In the genomic region with DNA sequence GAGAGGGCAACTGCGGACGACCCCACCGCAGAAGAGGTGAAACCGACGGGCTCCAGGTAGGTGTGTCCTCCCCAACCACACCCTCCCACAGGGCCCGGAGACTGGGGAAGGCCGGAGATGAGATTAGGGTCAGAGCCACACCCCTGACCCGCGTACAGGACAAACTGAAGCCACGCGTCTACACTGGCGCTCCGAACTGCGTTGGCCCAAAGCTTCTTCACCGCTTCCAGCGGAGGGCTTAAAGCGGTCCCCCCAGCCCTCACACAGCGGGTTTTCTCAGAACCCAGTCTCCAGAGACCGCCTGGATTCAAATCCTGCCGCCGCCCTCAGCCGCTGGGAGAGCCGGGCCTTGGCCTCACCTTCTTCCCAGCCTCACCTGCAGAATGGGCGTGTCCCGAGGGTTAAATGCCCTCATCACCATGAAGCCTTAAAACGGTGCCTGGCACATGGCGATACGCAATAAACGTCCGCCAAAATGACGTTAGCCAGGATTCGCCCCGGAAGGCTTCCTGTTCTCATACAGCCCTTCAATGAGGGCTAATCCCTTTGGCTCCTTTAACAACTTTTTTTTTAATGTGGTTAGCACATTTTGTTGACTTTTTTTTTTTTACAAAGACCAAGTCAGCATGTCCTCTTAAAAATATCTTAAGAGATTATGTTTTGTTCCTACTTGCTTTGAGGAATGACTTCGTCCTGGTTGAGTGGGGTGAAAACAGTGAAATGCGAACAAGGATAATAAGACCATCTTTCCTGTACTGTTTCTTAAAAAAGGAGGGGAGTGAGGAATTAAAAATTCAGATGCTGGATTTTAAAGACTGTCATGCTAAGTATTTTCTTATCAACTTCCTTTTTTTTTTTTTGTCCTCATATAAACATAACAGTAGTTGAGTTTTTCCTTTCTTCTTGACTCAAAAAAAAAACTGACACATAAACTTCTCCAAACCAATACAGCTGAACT, we compare ENCODE assay signal across 1 cellular context.
A peak's percentile ranks its signal among the peaks of the same experiment; 100 is the strongest.
TF ChIP-seq lines count a peak whose summit lies in the region.

No MANE protein-coding gene starts in this region.

TF ChIP-seq in K562, 482 proteins besides CTCF, POLR2A, EP300 and RAD21 (continued from another document and continues in another):
- TF ChIP-seq KLF1 (tag; IDR thresholded peaks at IDR 0.05) = peak; percentile 92
- TF ChIP-seq CEBPG (CRISPR knock-in tag; IDR thresholded peaks at IDR 0.05) = no peak
- TF ChIP-seq CEBPG (tag; conservative IDR thresholded peaks at IDR 0.05 in 1 of 2, IDR thresholded peaks at IDR 0.05 in 1 of 2) = peak in 1 of 2 experiments; percentile 16; a peak in 1 of 4 replicates
- no peak for TF ChIP-seq BHLHE40 (IDR thresholded peaks at IDR 0.05; ENCODE audit: low read length)
- TF ChIP-seq DNMT1 (IDR thresholded peaks at IDR 0.05) = no peak
- TF ChIP-seq, protein P1, sequence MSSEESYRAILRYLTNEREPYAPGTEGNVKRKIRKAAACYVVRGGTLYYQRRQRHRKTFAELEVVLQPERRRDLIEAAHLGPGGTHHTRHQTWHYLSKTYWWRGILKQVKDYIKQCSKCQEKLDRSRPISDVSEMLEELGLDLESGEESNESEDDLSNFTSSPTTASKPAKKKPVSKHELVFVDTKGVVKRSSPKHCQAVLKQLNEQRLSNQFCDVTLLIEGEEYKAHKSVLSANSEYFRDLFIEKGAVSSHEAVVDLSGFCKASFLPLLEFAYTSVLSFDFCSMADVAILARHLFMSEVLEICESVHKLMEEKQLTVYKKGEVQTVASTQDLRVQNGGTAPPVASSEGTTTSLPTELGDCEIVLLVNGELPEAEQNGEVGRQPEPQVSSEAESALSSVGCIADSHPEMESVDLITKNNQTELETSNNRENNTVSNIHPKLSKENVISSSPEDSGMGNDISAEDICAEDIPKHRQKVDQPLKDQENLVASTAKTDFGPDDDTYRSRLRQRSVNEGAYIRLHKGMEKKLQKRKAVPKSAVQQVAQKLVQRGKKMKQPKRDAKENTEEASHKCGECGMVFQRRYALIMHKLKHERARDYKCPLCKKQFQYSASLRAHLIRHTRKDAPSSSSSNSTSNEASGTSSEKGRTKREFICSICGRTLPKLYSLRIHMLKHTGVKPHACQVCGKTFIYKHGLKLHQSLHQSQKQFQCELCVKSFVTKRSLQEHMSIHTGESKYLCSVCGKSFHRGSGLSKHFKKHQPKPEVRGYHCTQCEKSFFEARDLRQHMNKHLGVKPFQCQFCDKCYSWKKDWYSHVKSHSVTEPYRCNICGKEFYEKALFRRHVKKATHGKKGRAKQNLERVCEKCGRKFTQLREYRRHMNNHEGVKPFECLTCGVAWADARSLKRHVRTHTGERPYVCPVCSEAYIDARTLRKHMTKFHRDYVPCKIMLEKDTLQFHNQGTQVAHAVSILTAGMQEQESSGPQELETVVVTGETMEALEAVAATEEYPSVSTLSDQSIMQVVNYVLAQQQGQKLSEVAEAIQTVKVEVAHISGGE (CRISPR knock-in tag; IDR thresholded peaks at IDR 0.05) = peak in 1 of 3 experiments; percentile 90; a peak in 3 of 6 replicates
- TF ChIP-seq CHD4 (IDR thresholded peaks at IDR 0.05; ENCODE audit: insufficient read depth, insufficient replicate concordance, low read depth, low read length, poor library complexity, severe bottlenecking) = no peak
- TF ChIP-seq, protein P2, sequence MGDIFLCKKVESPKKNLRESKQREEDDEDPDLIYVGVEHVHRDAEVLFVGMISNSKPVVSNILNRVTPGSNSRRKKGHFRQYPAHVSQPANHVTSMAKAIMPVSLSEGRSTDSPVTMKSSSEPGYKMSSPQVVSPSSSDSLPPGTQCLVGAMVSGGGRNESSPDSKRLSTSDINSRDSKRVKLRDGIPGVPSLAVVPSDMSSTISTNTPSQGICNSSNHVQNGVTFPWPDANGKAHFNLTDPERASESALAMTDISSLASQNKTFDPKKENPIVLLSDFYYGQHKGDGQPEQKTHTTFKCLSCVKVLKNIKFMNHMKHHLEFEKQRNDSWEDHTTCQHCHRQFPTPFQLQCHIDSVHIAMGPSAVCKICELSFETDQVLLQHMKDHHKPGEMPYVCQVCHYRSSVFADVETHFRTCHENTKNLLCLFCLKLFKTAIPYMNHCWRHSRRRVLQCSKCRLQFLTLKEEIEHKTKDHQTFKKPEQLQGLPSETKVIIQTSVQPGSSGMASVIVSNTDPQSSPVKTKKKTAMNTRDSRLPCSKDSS (IDR thresholded peaks at IDR 0.05; ENCODE audit: low read depth, partially characterized antibody) = no peak
- no peak for TF ChIP-seq ARNT (IDR thresholded peaks at IDR 0.05)
- TF ChIP-seq ESRRB (CRISPR knock-in tag; IDR thresholded peaks at IDR 0.05; ENCODE audit: borderline replicate concordance) = no peak
- TF ChIP-seq ZNF589 (CRISPR knock-in tag; IDR thresholded peaks at IDR 0.05; ENCODE audit: low read depth) = peak; percentile 23; the same call in 1 of the 2 replicates
- TF ChIP-seq, protein P3, sequence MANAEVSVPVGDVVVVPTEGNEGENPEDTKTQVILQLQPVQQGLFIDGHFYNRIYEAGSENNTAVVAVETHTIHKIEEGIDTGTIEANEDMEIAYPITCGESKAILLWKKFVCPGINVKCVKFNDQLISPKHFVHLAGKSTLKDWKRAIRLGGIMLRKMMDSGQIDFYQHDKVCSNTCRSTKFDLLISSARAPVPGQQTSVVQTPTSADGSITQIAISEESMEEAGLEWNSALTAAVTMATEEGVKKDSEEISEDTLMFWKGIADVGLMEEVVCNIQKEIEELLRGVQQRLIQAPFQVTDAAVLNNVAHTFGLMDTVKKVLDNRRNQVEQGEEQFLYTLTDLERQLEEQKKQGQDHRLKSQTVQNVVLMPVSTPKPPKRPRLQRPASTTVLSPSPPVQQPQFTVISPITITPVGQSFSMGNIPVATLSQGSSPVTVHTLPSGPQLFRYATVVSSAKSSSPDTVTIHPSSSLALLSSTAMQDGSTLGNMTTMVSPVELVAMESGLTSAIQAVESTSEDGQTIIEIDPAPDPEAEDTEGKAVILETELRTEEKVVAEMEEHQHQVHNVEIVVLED (CRISPR knock-in tag; IDR thresholded peaks at IDR 0.05) = no peak
- TF ChIP-seq GABPA (tag; conservative IDR thresholded peaks at IDR 0.05; ENCODE audit: low read depth) = peak; percentile 31; the same call in 1 of the 2 replicates
- TF ChIP-seq PHB2 (IDR thresholded peaks at IDR 0.05; ENCODE audit: low read depth) = no peak
- no peak; the same call in 1 of the 2 replicates for TF ChIP-seq MEF2D (tag; conservative IDR thresholded peaks at IDR 0.05; ENCODE audit: low read depth)
- TF ChIP-seq NFE2 (IDR thresholded peaks at IDR 0.05; ENCODE audit: low read depth) = no peak
- TF ChIP-seq MYC (IDR thresholded peaks at IDR 0.05; ENCODE audit: low read depth, low read length) = peak; percentile 81
- TF ChIP-seq MYC (CRISPR knock-in tag; IDR thresholded peaks at IDR 0.05; ENCODE audit: borderline replicate concordance, low read depth) = 0 out of 2 replicates have a peak, but pooled peaks have one; percentile 72
- no peak for TF ChIP-seq DACH1 (IDR thresholded peaks at IDR 0.05; ENCODE audit: partially characterized antibody)
- TF ChIP-seq NFXL1 (CRISPR knock-in tag; IDR thresholded peaks at IDR 0.05) = no peak
- TF ChIP-seq CBX2 (IDR thresholded peaks at IDR 0.05; ENCODE audit: insufficient read depth, low read length, poor library complexity, severe bottlenecking) = no peak
- TF ChIP-seq ZNF644 (tag; IDR thresholded peaks at IDR 0.05; ENCODE audit: low read depth) = no peak
- TF ChIP-seq, protein P4, sequence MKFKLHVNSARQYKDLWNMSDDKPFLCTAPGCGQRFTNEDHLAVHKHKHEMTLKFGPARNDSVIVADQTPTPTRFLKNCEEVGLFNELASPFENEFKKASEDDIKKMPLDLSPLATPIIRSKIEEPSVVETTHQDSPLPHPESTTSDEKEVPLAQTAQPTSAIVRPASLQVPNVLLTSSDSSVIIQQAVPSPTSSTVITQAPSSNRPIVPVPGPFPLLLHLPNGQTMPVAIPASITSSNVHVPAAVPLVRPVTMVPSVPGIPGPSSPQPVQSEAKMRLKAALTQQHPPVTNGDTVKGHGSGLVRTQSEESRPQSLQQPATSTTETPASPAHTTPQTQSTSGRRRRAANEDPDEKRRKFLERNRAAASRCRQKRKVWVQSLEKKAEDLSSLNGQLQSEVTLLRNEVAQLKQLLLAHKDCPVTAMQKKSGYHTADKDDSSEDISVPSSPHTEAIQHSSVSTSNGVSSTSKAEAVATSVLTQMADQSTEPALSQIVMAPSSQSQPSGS (CRISPR knock-in tag; IDR thresholded peaks at IDR 0.05) = no peak
- no peak for TF ChIP-seq GTF2A2 (tag; IDR thresholded peaks at IDR 0.05)
- TF ChIP-seq BRCA1 (IDR thresholded peaks at IDR 0.05) = no peak
- no peak for TF ChIP-seq BRCA1 (CRISPR knock-in tag; IDR thresholded peaks at IDR 0.05)
- peak; percentile 13 for TF ChIP-seq ZFP36 (IDR thresholded peaks at IDR 0.05; ENCODE audit: low read depth, low read length, partially characterized antibody)
- no peak for TF ChIP-seq SMAD1 (IDR thresholded peaks at IDR 0.05; ENCODE audit: low read depth, low read length, partially characterized antibody)
- TF ChIP-seq ARHGAP35 (IDR thresholded peaks at IDR 0.05; ENCODE audit: partially characterized antibody) = no peak
- TF ChIP-seq CSDE1 (IDR thresholded peaks at IDR 0.05) = no peak
- TF ChIP-seq, protein P5, sequence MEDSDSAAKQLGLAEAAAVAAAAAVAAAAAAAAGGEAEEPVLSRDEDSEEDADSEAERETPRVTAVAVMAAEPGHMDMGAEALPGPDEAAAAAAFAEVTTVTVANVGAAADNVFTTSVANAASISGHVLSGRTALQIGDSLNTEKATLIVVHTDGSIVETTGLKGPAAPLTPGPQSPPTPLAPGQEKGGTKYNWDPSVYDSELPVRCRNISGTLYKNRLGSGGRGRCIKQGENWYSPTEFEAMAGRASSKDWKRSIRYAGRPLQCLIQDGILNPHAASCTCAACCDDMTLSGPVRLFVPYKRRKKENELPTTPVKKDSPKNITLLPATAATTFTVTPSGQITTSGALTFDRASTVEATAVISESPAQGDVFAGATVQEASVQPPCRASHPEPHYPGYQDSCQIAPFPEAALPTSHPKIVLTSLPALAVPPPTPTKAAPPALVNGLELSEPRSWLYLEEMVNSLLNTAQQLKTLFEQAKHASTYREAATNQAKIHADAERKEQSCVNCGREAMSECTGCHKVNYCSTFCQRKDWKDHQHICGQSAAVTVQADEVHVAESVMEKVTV (CRISPR knock-in tag; IDR thresholded peaks at IDR 0.05) = no peak
- peak; percentile 77 for TF ChIP-seq ZNF24 (IDR thresholded peaks at IDR 0.05)
- peak; percentile 95 for TF ChIP-seq CTBP1 (IDR thresholded peaks at IDR 0.05; ENCODE audit: borderline replicate concordance)
- TF ChIP-seq, protein P6, sequence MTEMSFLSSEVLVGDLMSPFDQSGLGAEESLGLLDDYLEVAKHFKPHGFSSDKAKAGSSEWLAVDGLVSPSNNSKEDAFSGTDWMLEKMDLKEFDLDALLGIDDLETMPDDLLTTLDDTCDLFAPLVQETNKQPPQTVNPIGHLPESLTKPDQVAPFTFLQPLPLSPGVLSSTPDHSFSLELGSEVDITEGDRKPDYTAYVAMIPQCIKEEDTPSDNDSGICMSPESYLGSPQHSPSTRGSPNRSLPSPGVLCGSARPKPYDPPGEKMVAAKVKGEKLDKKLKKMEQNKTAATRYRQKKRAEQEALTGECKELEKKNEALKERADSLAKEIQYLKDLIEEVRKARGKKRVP (CRISPR knock-in tag; IDR thresholded peaks at IDR 0.05) = peak; percentile 28; the same call in 1 of the 2 replicates
- TF ChIP-seq, protein P7, sequence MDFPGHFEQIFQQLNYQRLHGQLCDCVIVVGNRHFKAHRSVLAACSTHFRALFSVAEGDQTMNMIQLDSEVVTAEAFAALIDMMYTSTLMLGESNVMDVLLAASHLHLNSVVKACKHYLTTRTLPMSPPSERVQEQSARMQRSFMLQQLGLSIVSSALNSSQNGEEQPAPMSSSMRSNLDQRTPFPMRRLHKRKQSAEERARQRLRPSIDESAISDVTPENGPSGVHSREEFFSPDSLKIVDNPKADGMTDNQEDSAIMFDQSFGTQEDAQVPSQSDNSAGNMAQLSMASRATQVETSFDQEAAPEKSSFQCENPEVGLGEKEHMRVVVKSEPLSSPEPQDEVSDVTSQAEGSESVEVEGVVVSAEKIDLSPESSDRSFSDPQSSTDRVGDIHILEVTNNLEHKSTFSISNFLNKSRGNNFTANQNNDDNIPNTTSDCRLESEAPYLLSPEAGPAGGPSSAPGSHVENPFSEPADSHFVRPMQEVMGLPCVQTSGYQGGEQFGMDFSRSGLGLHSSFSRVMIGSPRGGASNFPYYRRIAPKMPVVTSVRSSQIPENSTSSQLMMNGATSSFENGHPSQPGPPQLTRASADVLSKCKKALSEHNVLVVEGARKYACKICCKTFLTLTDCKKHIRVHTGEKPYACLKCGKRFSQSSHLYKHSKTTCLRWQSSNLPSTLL (IDR thresholded peaks at IDR 0.05) = no peak; the same call in 1 of the 2 replicates
- TF ChIP-seq ZNF282 (CRISPR knock-in tag; IDR thresholded peaks at IDR 0.05) = no peak
- TF ChIP-seq EWSR1 (IDR thresholded peaks at IDR 0.05; ENCODE audit: borderline replicate concordance, low read depth, partially characterized antibody) = peak; percentile 53
- TF ChIP-seq, protein P8, sequence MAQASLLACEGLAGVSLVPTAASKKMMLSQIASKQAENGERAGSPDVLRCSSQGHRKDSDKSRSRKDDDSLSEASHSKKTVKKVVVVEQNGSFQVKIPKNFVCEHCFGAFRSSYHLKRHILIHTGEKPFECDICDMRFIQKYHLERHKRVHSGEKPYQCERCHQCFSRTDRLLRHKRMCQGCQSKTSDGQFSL (CRISPR knock-in tag; IDR thresholded peaks at IDR 0.05) = no peak
- TF ChIP-seq, protein P8 (tag; IDR thresholded peaks at IDR 0.05) = no peak
- no peak; the same call in 1 of the 2 replicates for TF ChIP-seq CBFB (CRISPR knock-in tag; IDR thresholded peaks at IDR 0.05)
- no peak for TF ChIP-seq MAFK (IDR thresholded peaks at IDR 0.05; ENCODE audit: low read length)
- TF ChIP-seq TGIF2 (CRISPR knock-in tag; IDR thresholded peaks at IDR 0.05) = no peak
- TF ChIP-seq, protein P9, sequence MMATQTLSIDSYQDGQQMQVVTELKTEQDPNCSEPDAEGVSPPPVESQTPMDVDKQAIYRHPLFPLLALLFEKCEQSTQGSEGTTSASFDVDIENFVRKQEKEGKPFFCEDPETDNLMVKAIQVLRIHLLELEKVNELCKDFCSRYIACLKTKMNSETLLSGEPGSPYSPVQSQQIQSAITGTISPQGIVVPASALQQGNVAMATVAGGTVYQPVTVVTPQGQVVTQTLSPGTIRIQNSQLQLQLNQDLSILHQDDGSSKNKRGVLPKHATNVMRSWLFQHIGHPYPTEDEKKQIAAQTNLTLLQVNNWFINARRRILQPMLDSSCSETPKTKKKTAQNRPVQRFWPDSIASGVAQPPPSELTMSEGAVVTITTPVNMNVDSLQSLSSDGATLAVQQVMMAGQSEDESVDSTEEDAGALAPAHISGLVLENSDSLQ (IDR thresholded peaks at IDR 0.05) = no peak
- TF ChIP-seq SMARCA5 (IDR thresholded peaks at IDR 0.05) = no peak
- TF ChIP-seq IRF2 (CRISPR knock-in tag; IDR thresholded peaks at IDR 0.05) = no peak
- TF ChIP-seq BDP1 (IDR thresholded peaks at IDR 0.05; ENCODE audit: insufficient read depth, insufficient read length) = no peak
- TF ChIP-seq SAP30 (IDR thresholded peaks at IDR 0.05; ENCODE audit: borderline replicate concordance, insufficient read depth, low read depth, low read length, poor library complexity, severe bottlenecking) = peak; percentile 66
- TF ChIP-seq TAF9B (IDR thresholded peaks at IDR 0.05; ENCODE audit: partially characterized antibody) = no peak
- TF ChIP-seq ZNF384 (IDR thresholded peaks at IDR 0.05; ENCODE audit: low read depth, low read length) = peak; percentile 68
- TF ChIP-seq SMARCB1 (IDR thresholded peaks at IDR 0.05; ENCODE audit: insufficient read length, low read depth) = no peak
- TF ChIP-seq SMAD4 (CRISPR knock-in tag; conservative IDR thresholded peaks at IDR 0.05) = no peak; the same call in 1 of the 2 replicates
- TF ChIP-seq RBBP5 (IDR thresholded peaks at IDR 0.05; ENCODE audit: borderline replicate concordance, insufficient read depth, low read length, poor library complexity, severe bottlenecking) = no peak
